Comparison of ENCODE assay signal across 9 cellular contexts in genomic region chr2:65032016-65032975, GRCh38. TPM values are rescaled to one million over a fixed set of nuclear protein-coding genes. Genes with fewer than 3 reads are reported as not detected.
DNase-seq lines count a peak whose midpoint lies in the region; ATAC-seq, FAIRE-seq and TF ChIP-seq lines count a peak whose summit lies in the region.
"Had no signal": no experiment of that assay in that cellular context is flagged by ENCODE, and none has a peak within 500 bp of the region (broad histone marks: within the 10 kb centered on the region; RNA-seq: fewer than 3 reads in every experiment).

No MANE protein-coding gene starts in this region.

- H3K27me3 ChIP-seq in body of pancreas: no peaks in the 10 kb centered on the region
- H3K27me3 ChIP-seq in pancreas: no peaks in the 10 kb centered on the region
- H3K27me3 ChIP-seq in esophagus squamous epithelium: no peaks in the 10 kb centered on the region

- peak overlapping the region; percentile 61 to 75 (median 70) for H3K27ac ChIP-seq in body of pancreas
- H3K27ac ChIP-seq in pancreas: peak overlapping the region; percentile 19 to 81 (median 71)
- peak overlapping the region in 1 of 4 donors; percentile 29 for H3K27ac ChIP-seq in esophagus squamous epithelium
- H3K27ac ChIP-seq: PC-9 had no signal

- H3K9me3 ChIP-seq in body of pancreas (no peaks in the 10 kb centered on the region), pancreas (no peaks in the 10 kb centered on the region), esophagus squamous epithelium (no peaks in the 10 kb centered on the region)

- peaks cover 36% of the 10 kb centered on the region for H3K4me1 ChIP-seq in body of pancreas
- H3K4me1 ChIP-seq in pancreas: peaks cover 0 to 16% (median 10%) of the 10 kb centered on the region in 3 donors
- peaks cover 0 to 5% (median 0%) of the 10 kb centered on the region in 3 donors for H3K4me1 ChIP-seq in esophagus squamous epithelium

- 41 to 44% methylated on average over 12 to 13 of the region's 13 CpGs for WGBS in body of pancreas, 2 donors
- 44 to 46% methylated on average over 13 of the region's 13 CpGs for WGBS in pancreas, 2 donors
- 54 to 66% methylated on average over 9 to 11 of the region's 13 CpGs for WGBS in esophagus squamous epithelium, 2 donors

- H3K4me3 ChIP-seq in body of pancreas (no peak overlapping the region), pancreas (peak overlapping the region in 1 of 4 donors; percentile 11), esophagus squamous epithelium (peak overlapping the region in 1 of 4 donors; percentile 12)
- H3K4me3 ChIP-seq: PC-9 had no signal

- no peak for FAIRE-seq in pancreas (lab: Jason Lieb, UNC)

- TF ChIP-seq CTCF in body of pancreas (IDR thresholded peaks at IDR 0.05): no peak
- TF ChIP-seq CTCF in pancreas (IDR thresholded peaks at IDR 0.05): no peak
- no peak for TF ChIP-seq CTCF in esophagus squamous epithelium (IDR thresholded peaks at IDR 0.05)

- intact Hi-C loops in body of pancreas (cut with DNase I): no loop called here
- intact Hi-C loops in pancreas (cut with DNase I): no loop called here
- intact Hi-C loops in esophagus squamous epithelium (cut with DNase I): no loop called here

- H3K36me3 ChIP-seq in body of pancreas (replicated peaks in 1 of 2; ENCODE audit: insufficient read depth in 1 of 2, low read depth in 2 of 2): no peaks in the 10 kb centered on the region
- no peaks in the 10 kb centered on the region for H3K36me3 ChIP-seq in pancreas
- no peaks in the 10 kb centered on the region for H3K36me3 ChIP-seq in esophagus squamous epithelium

- peak; percentile 42 for ATAC-seq in GM18511 (IDR thresholded peaks at IDR 0.05; ENCODE audit: unreplicated experiment)
- ATAC-seq in body of pancreas: peak; percentile 50
- ATAC-seq in pancreas: peak; percentile 15 to 29 (median 25)
- no peak for ATAC-seq in GM21786 (IDR thresholded peaks at IDR 0.05; ENCODE audit: unreplicated experiment)

- DNase-seq in HT-29 (ENCODE audit: low spot score): peak; percentile 29
- DNase-seq in body of pancreas: no peak
- no peak for DNase-seq in pancreas
- DNase-seq in esophagus squamous epithelium (lab: John Stamatoyannopoulos, UW): no peak
- no peak for DNase-seq in NCI-H1436 treated with DMSO at 0.1 percent for 48 hours (lab: John Stamatoyannopoulos, UW)
- DNase-seq: effector CD8-positive, alpha-beta T cell had no signal

- TF ChIP-seq POLR2A in body of pancreas (IDR thresholded peaks at IDR 0.05) (no peak), esophagus squamous epithelium (IDR thresholded peaks at IDR 0.05) (no peak)

RNA-seq across cellular contexts. Expression of gene CEP68, which starts 23.9 kb away (rescaled TPM):
- 2.2 and 3.4 TPM in 2 replicates for total RNA-seq in HT-29 (2014; rRNA removed; shearing (Covaris generic))
- total RNA-seq in body of pancreas (10 to 100 TPM in 1 of 2 donors, 1 to 10 TPM in 1; 6.9 to 20.0 TPM), pancreas (10 to 100 TPM in 4 of 6 donors, 1 to 10 TPM in 2; 4.4 to 13.2 (median 10.7) TPM), esophagus squamous epithelium (10 to 100 TPM in 2 of 4 donors, 1 to 10 TPM in 2; 3.9 to 17.4 (median 8.6) TPM)
- polyA plus RNA-seq in pancreas: 1 to 10 TPM; 4.8 to 7.0 TPM

RNA-seq across cellular contexts. Expression of gene SLC1A4, which starts 43.1 kb away (rescaled TPM):
- 7.9 and 8.7 TPM in 2 replicates for total RNA-seq in HT-29 (2014; rRNA removed; shearing (Covaris generic))
- 10 to 100 TPM; 14.5 to 25.4 TPM for total RNA-seq in body of pancreas
- total RNA-seq in pancreas: 10 to 100 TPM; 18.4 to 72.7 (median 27.4) TPM
- polyA plus RNA-seq in pancreas: 10 to 100 TPM; 10.9 to 13.0 TPM
- total RNA-seq in esophagus squamous epithelium: 10 to 100 TPM; 12.8 to 28.1 (median 14.3) TPM
